In genomic region chr2:156192468-156192867, GRCh38 we compare ENCODE assay signal across 12 cellular contexts.
DNase-seq lines count a peak whose midpoint lies in the region; ATAC-seq and TF ChIP-seq lines count a peak whose summit lies in the region.
"Had no signal": no experiment of that assay in that cellular context is flagged by ENCODE, and none has a peak within 500 bp of the region (broad histone marks: within the 10 kb centered on the region; RNA-seq: fewer than 3 reads in every experiment).

No MANE protein-coding gene starts in this region.

- H3T11ph ChIP-seq in H9 (ENCODE audit: low read length), result no peak overlapping the region

- H3K4me2 ChIP-seq in H9 (ENCODE audit: insufficient read depth, insufficient read length, low read length), result no peak overlapping the region

- no peak overlapping the region for H3K9ac ChIP-seq in H9 (ENCODE audit: extremely low read depth, insufficient read length, low read length)
- H3K9ac ChIP-seq in SK-N-MC (ENCODE audit: insufficient read length), result peak overlapping the region; percentile 9

- no peaks in the 10 kb centered on the region for H3K79me2 ChIP-seq in H9 (ENCODE audit: insufficient read depth, low read length)

- no peak overlapping the region for H3K56ac ChIP-seq in H9 (ENCODE audit: insufficient read length, low read depth, low read length)

- no peak overlapping the region for H4K5ac ChIP-seq in H9 (ENCODE audit: insufficient read length, low read depth, low read length)

- H3K4me3 Mint-ChIP-seq in H9, result no peak overlapping the region
- H3K4me3 Mint-ChIP-seq: nephron progenitor cell had no signal

- no peak overlapping the region for H2BK15ac ChIP-seq in H9 (ENCODE audit: low read depth, low read length)

- H3K4ac ChIP-seq in H9 (ENCODE audit: low read depth, low read length), result no peak overlapping the region

- H2BK5ac ChIP-seq in H9 (ENCODE audit: insufficient read length, low read length), result no peak overlapping the region

- no peaks in the 10 kb centered on the region for H3K27me3 ChIP-seq in H9 (ENCODE audit: insufficient read depth, low read length)

- no peak overlapping the region for H2AK5ac ChIP-seq in H9 (ENCODE audit: insufficient read length, low read length)

- H3K27ac ChIP-seq in H9 (ENCODE audit: insufficient read length, low read depth, low read length) (no peak overlapping the region), SK-N-MC (peak overlapping the region; percentile 91)

- H3K23ac ChIP-seq in H9 (ENCODE audit: insufficient read length, low read depth, low read length), result no peak overlapping the region

- DNase-seq in H9 (no peak), SK-N-MC (ENCODE audit: low read depth, low spot score) (no peak), medulla oblongata (ENCODE audit: extremely low spot score) (peak; percentile 18), GM19240 (ENCODE audit: insufficient read length, low spot score) (no peak), cerebellar nuclear complex (lab: John Stamatoyannopoulos, UW) (no peak)
- DNase-seq: aorta; H7; NCI-H82; nephron progenitor cell; stimulated activated CD4-positive, alpha-beta T cell treated with anti-CD3 and anti-CD28 coated beads, Interleukin-4, amount 100 ng/mL, for 24 hours had no signal

- no peak overlapping the region for H3K27ac Mint-ChIP-seq in H9
- H3K27ac Mint-ChIP-seq: nephron progenitor cell had no signal

- no peaks in the 10 kb centered on the region for H3K23me2 ChIP-seq in H9 (ENCODE audit: insufficient read length, low read depth, low read length, poor library complexity, severe bottlenecking)

- H2AFZ ChIP-seq in H9 (ENCODE audit: low read length), result no peak overlapping the region

- H3K27me3 Mint-ChIP-seq in H9 (ENCODE audit: low read depth), result no peaks in the 10 kb centered on the region

- peak; percentile 40; the same call in 2 of the 3 replicates for TF ChIP-seq CTCF in H9 (conservative IDR thresholded peaks at IDR 0.05)

- H3K4me1 Mint-ChIP-seq in H9, result peaks cover 11 to 13% of the 10 kb centered on the region in 2 experiments
- H3K4me1 Mint-ChIP-seq: nephron progenitor cell had no signal

- H3K18ac ChIP-seq in H9 (ENCODE audit: insufficient read length, low read depth, low read length), result no peak overlapping the region

- no peak overlapping the region for H4K91ac ChIP-seq in H9 (ENCODE audit: insufficient read length, low read depth, low read length)

- H4K20me1 ChIP-seq in H9 (ENCODE audit: control insufficient read depth, insufficient read depth, insufficient read length), result no peaks in the 10 kb centered on the region

- H4K8ac ChIP-seq in H9 (replicated peaks; ENCODE audit: insufficient read length, low read depth, low read length), result no peak overlapping the region

- no peaks in the 10 kb centered on the region; the same call in 1 of the 2 replicates for H3K4me1 ChIP-seq in H9 (ENCODE audit: insufficient read depth, low read length)

- ATAC-seq in GM18519 (IDR thresholded peaks at IDR 0.05; ENCODE audit: low FRiP score, unreplicated experiment) (peak; percentile 79), GM21825 (IDR thresholded peaks at IDR 0.05; ENCODE audit: unreplicated experiment) (no peak)

- H3K14ac ChIP-seq in H9 (ENCODE audit: insufficient read depth, low read length), result no peak overlapping the region

- H2BK120ac ChIP-seq in H9 (ENCODE audit: low read depth, low read length, poor library complexity, severe bottlenecking), result no peak overlapping the region

- no peak overlapping the region for H2BK20ac ChIP-seq in H9 (ENCODE audit: low read depth, low read length, poor library complexity, severe bottlenecking)

- H2BK12ac ChIP-seq in H9 (ENCODE audit: insufficient read length, low read depth, low read length), result no peak overlapping the region

- no peaks in the 10 kb centered on the region for H3K36me3 ChIP-seq in SK-N-MC (ENCODE audit: insufficient read depth, low read length)

- peaks cover 0 to 4% (median 0%) of the 10 kb centered on the region in 3 experiments; a peak in 1 of 7 replicates for H3K36me3 Mint-ChIP-seq in H9 (ENCODE audit: insufficient read depth in 1 of 3, low read depth in 3 of 3)

- no peaks in the 10 kb centered on the region for H3K79me1 ChIP-seq in H9 (ENCODE audit: insufficient read depth, low read depth, low read length, poor library complexity, severe bottlenecking)

- H3K9me3 ChIP-seq in H9 (ENCODE audit: control insufficient read depth, low read depth, low read length) (no peaks in the 10 kb centered on the region), SK-N-MC (ENCODE audit: low read depth, low read length) (no peaks in the 10 kb centered on the region)

- H3K9me3 Mint-ChIP-seq in H9, result no peaks in the 10 kb centered on the region

- H3K4me3 ChIP-seq in SK-N-MC, result peak overlapping the region; percentile 71
